Comparison of ENCODE assay signal across 9 cellular contexts in the genomic region with DNA sequence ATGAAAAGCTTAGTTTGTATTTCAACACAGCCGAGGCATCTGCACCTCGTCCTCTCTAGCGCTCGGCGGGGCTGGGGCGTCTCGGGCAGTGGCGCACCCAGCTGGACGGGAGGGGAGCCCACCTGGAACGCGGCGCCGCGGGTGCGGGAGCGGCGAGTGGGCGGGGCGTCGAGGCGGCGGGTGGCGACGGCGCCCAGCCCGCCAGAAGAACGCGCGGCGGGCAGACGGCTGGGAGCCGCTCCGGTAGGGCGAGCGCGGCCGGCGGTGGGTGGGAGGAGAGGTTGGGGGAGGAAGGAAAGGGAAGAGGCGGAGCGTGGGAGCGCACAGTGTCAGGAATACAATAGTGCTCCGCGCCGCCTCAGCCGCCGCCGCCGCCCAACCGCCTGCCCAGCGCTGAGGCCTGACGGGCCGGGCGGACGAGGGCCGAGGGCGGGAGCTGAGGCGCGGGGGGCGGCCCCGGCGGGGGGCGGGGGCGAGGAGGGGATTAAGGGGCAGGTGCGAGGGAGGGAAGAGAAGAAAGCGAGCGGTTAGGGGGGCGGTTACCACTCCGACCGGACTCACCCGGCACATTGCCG. TPM values are rescaled to one million over a fixed set of nuclear protein-coding genes. Genes with fewer than 3 reads are reported as not detected.
DNase-seq lines count a peak whose midpoint lies in the region; ATAC-seq, FAIRE-seq and TF ChIP-seq lines count a peak whose summit lies in the region.
"Had no signal": no experiment of that assay in that cellular context is flagged by ENCODE, and none has a peak within 500 bp of the region (broad histone marks: within the 10 kb centered on the region; RNA-seq: fewer than 3 reads in every experiment).

Gene JADE3, plus strand, starts transcription at position 324 of the 575 bp plus-strand sequence. CDS start 72,474 bp downstream, outside the sequence.

- H3K4me3 ChIP-seq in endothelial cell of umbilical vein (replicated peaks in 1 of 3; ENCODE audit: insufficient read depth in 1 of 3, low read depth in 1 of 3, low read length in 3 of 3), result peak within 1 kb of the TSS; percentile 72 to 79 (median 75)
- peak within 1 kb of the TSS; percentile 78 to 84 for H3K4me3 ChIP-seq in mesenchymal stem cell (ENCODE audit: insufficient read depth in 1 of 2, low read depth in 1 of 2, low read length in 2 of 2)
- H3K4me3 ChIP-seq in stomach, result peak within 1 kb of the TSS; percentile 59 to 83 (median 68)

- H3K4me1 ChIP-seq in endothelial cell of umbilical vein (ENCODE audit: control insufficient read depth, extremely low read depth, insufficient read depth, low read length), result peaks cover 11% of the 10 kb centered on the region
- no peaks in the 10 kb centered on the region for H3K4me1 ChIP-seq in mesenchymal stem cell (ENCODE audit: control insufficient read depth, insufficient read depth, low read depth, low read length)
- peaks cover 0 to 11% (median 10%) of the 10 kb centered on the region in 4 donors for H3K4me1 ChIP-seq in stomach

- peaks cover 26% of the 10 kb centered on the region for H3K79me2 ChIP-seq in endothelial cell of umbilical vein (ENCODE audit: control insufficient read depth, insufficient read depth, low read length)

- H3K9me3 ChIP-seq in endothelial cell of umbilical vein (replicated peaks; ENCODE audit: control insufficient read depth, insufficient read depth, low read length) (no peaks in the 10 kb centered on the region), mesenchymal stem cell (ENCODE audit: control insufficient read depth, low read length) (no peaks in the 10 kb centered on the region), stomach (peaks cover 0 to 6% (median 0%) of the 10 kb centered on the region in 4 donors)

- H3K9ac ChIP-seq in endothelial cell of umbilical vein (replicated peaks; ENCODE audit: extremely low read depth, insufficient read depth, low read length) (peak within 1 kb of the TSS; percentile 75), mesenchymal stem cell (ENCODE audit: low read length) (peak within 1 kb of the TSS; percentile 81)

- H4K20me1 ChIP-seq in endothelial cell of umbilical vein (replicated peaks; ENCODE audit: control insufficient read depth, extremely low read depth, insufficient read depth, low read length), result no peaks in the 10 kb centered on the region

- peak; percentile 71 for DNase-seq in EL
- peak; percentile 42 for DNase-seq in NCI-H345 treated with DMSO at 0.1 percent for 48 hours (lab: John Stamatoyannopoulos, UW; ENCODE audit: unreplicated experiment)
- DNase-seq in activated CD4-positive, alpha-beta T cell treated with anti-CD3 and anti-CD28 coated beads for 48 hours, result peak; percentile 18
- peak; percentile 75 for DNase-seq in endothelial cell of umbilical vein (ENCODE audit: low read depth, low spot score)
- DNase-seq in mesenchymal stem cell, result peak; percentile 75
- peak; percentile 76 for DNase-seq in stomach

- dilution Hi-C loops in endothelial cell of umbilical vein (cut with MboI; ENCODE audit: extremely low pct_ligation_motif_present, low sequenced_read_pairs), result no loop called here

- no peak for FAIRE-seq in endothelial cell of umbilical vein (lab: Jason Lieb, UNC)
- FAIRE-seq: colon had no signal

- H4K91ac ChIP-seq in mesenchymal stem cell (ENCODE audit: low read length), result no peak within 1 kb of the TSS

- peaks cover 5% of the 10 kb centered on the region for H3K79me1 ChIP-seq in mesenchymal stem cell (replicated peaks; ENCODE audit: low read length, poor library complexity, severe bottlenecking)

- no peaks in the 10 kb centered on the region for H3K27me3 ChIP-seq in endothelial cell of umbilical vein (ENCODE audit: control insufficient read depth in 2 of 2, insufficient read depth in 2 of 2, low read length in 2 of 2)
- H3K27me3 ChIP-seq in mesenchymal stem cell (ENCODE audit: control insufficient read depth in 1 of 2, insufficient read depth in 1 of 2, low read length in 2 of 2), result peaks cover 0 to 50% of the 10 kb centered on the region in 2 experiments
- no peaks in the 10 kb centered on the region for H3K27me3 ChIP-seq in stomach

- H3K27ac ChIP-seq in endothelial cell of umbilical vein (ENCODE audit: insufficient read depth, low read depth, low read length), result peak within 1 kb of the TSS; percentile 45
- no peak within 1 kb of the TSS for H3K27ac ChIP-seq in mesenchymal stem cell (ENCODE audit: low read length, poor library complexity, severe bottlenecking)
- H3K27ac ChIP-seq in stomach, result peak within 1 kb of the TSS; percentile 69 to 87 (median 82)

- BruUV-seq in endothelial cell of umbilical vein (replicated peaks; lab: Mats Ljungman, UMichigan), result no TSS peak

- peak within 1 kb of the TSS in 1 of 2 experiments; percentile 63 for H2BK12ac ChIP-seq in mesenchymal stem cell (ENCODE audit: low read length in 2 of 2)

- peak within 1 kb of the TSS in 1 of 2 experiments; percentile 13 for H3K4ac ChIP-seq in mesenchymal stem cell (ENCODE audit: low read depth in 1 of 2, low read length in 2 of 2)

- H3K14ac ChIP-seq in mesenchymal stem cell (ENCODE audit: low read length in 2 of 2), result peak within 1 kb of the TSS in 1 of 2 experiments; percentile 55

- no peak within 1 kb of the TSS for H2AK5ac ChIP-seq in mesenchymal stem cell (ENCODE audit: low read length, severe bottlenecking)

- TF ChIP-seq POLR2A in endothelial cell of umbilical vein (IDR thresholded peaks at IDR 0.05; ENCODE audit: low read depth, low read length) (no peak), stomach (IDR thresholded peaks at IDR 0.05) (no peak)

- no peak within 1 kb of the TSS for H2BK120ac ChIP-seq in mesenchymal stem cell (ENCODE audit: low read depth, low read length)

- H2BK5ac ChIP-seq in mesenchymal stem cell (ENCODE audit: low read depth, low read length, poor library complexity, severe bottlenecking), result no peak within 1 kb of the TSS

- H3K18ac ChIP-seq in mesenchymal stem cell (ENCODE audit: low read depth in 1 of 2, low read length in 2 of 2), result peak within 1 kb of the TSS; percentile 14 to 52

- TF ChIP-seq CTCF in endothelial cell of umbilical vein (IDR thresholded peaks at IDR 0.05; ENCODE audit: extremely low read depth in 1 of 2, insufficient read depth in 1 of 2, low read depth in 1 of 2, low read length in 2 of 2) (no peak), stomach (IDR thresholded peaks at IDR 0.05) (no peak)

- H4K8ac ChIP-seq in mesenchymal stem cell (ENCODE audit: low read length), result no peak within 1 kb of the TSS

- intact Hi-C loops in endothelial cell of umbilical vein (cut with micrococcal nuclease), result loop anchor here (1.0 to 2.0 kb wide), 2 partner anchors 8 to 153 kb away; partner anchors contain the start of gene SLC9A7
- intact Hi-C loops in stomach (cut with DNase I; ENCODE audit: low total_unique reads), result no loop called here

- H3K4me2 ChIP-seq in endothelial cell of umbilical vein (ENCODE audit: insufficient read depth, low read length) (peak within 1 kb of the TSS; percentile 76), mesenchymal stem cell (ENCODE audit: low read length, poor library complexity, severe bottlenecking) (peak within 1 kb of the TSS; percentile 78)

- WGBS in mesenchymal stem cell, result 0% methylated on average over 15 of the region's 71 CpGs
- WGBS in stomach, 5 donors, result 0 to 60% (median 1%) methylated on average over 16 to 64 of the region's 71 CpGs

- H3K9me1 ChIP-seq in endothelial cell of umbilical vein (replicated peaks; ENCODE audit: control insufficient read depth, extremely low read depth, insufficient read depth, low read length), result no peaks in the 10 kb centered on the region

- ATAC-seq in HG02938 (IDR thresholded peaks at IDR 0.05; ENCODE audit: unreplicated experiment) (peak; percentile 38), GM18858 (IDR thresholded peaks at IDR 0.05; ENCODE audit: unreplicated experiment) (no peak)

- CTCF ChIA-PET in endothelial cell of umbilical vein (lab: Charles Lee), result interaction anchor here (1.1 to 3.6 kb wide), 7 partner anchors 8 to 116 kb away, joined by 3 to 17 read pairs (median 4); no protein-coding TSS in a partner anchor

- TF ChIP-seq EP300 in stomach (IDR thresholded peaks at IDR 0.05), result no peak

- POLR2A ChIA-PET in endothelial cell of umbilical vein (lab: Charles Lee), result no interaction called here

- peak within 1 kb of the TSS in 1 of 2 experiments; percentile 80 for H3K23ac ChIP-seq in mesenchymal stem cell (ENCODE audit: low read length in 2 of 2)

- H2BK15ac ChIP-seq in mesenchymal stem cell (ENCODE audit: low read depth, poor library complexity, severe bottlenecking), result no peak within 1 kb of the TSS

- H3K36me3 ChIP-seq in endothelial cell of umbilical vein (ENCODE audit: control insufficient read depth in 2 of 2, extremely low read depth in 1 of 2, insufficient read depth in 2 of 2, low read length in 2 of 2), result no peaks in the 10 kb centered on the region
- no peaks in the 10 kb centered on the region for H3K36me3 ChIP-seq in mesenchymal stem cell (ENCODE audit: control insufficient read depth in 1 of 2, insufficient read depth in 2 of 2, low read depth in 1 of 2, low read length in 2 of 2)
- no peaks in the 10 kb centered on the region for H3K36me3 ChIP-seq in stomach

- peak within 1 kb of the TSS; percentile 79 for H2AFZ ChIP-seq in endothelial cell of umbilical vein (ENCODE audit: low read depth, low read length)
- peak within 1 kb of the TSS; percentile 86 for H2AFZ ChIP-seq in mesenchymal stem cell (ENCODE audit: low read depth, low read length)

TF ChIP-seq in endothelial cell of umbilical vein, 7 proteins besides CTCF, POLR2A, EP300 and RAD21 (continues in another document):
- TF ChIP-seq MAX (IDR thresholded peaks at IDR 0.05; ENCODE audit: insufficient read depth, insufficient read length) (no peak), POLR2AphosphoS5 (IDR thresholded peaks at IDR 0.05; ENCODE audit: insufficient read depth, low read depth, low read length) (no peak), FOS (IDR thresholded peaks at IDR 0.05; ENCODE audit: borderline replicate concordance, insufficient read depth, low read length) (no peak), MYC (IDR thresholded peaks at IDR 0.05; ENCODE audit: low read depth, low read length) (no peak), EZH2 (IDR thresholded peaks at IDR 0.05; ENCODE audit: borderline replicate concordance, low read depth, low read length, severe bottlenecking) (no peak)

RNA-seq across cellular contexts. Expression of gene JADE3, which starts in this region (rescaled TPM):
- total RNA-seq in endothelial cell of umbilical vein, result 16.3 and 18.4 TPM in 2 replicates
- polyA plus RNA-seq in endothelial cell of umbilical vein, result 3.7 and 4.9 TPM in 2 replicates
- 6.2 and 6.7 TPM in 2 replicates for polyA plus RNA-seq in endothelial cell of umbilical vein (2011; cell fraction: cytosol; rRNA removed)
- 11.2 and 13.7 TPM in 2 replicates for polyA plus RNA-seq in endothelial cell of umbilical vein (2011; cell fraction: nucleus; rRNA removed)
- polyA plus RNA-seq in endothelial cell of umbilical vein (2012), result 9.3 and 11.1 TPM in 2 replicates
- 9.8 and 24.7 TPM in 2 replicates for polyA minus RNA-seq in endothelial cell of umbilical vein
- 13.1 TPM for polyA minus RNA-seq in endothelial cell of umbilical vein (2011; cell fraction: cytosol; rRNA and poly(A)+ RNA removed)
- polyA minus RNA-seq in endothelial cell of umbilical vein (2011; cell fraction: nucleus; rRNA and poly(A)+ RNA removed), result 8.4 and 17.6 TPM in 2 replicates
- polyA plus RNA-seq in mesenchymal stem cell (2013, experiment 1 of 2), result 4.1 TPM
- 4.2 TPM for polyA plus RNA-seq in mesenchymal stem cell (2013, experiment 2 of 2)
- total RNA-seq in stomach, result 1 to 10 TPM in 4 of 5 donors, under 1 TPM in 1; 0.58 to 9.0 (median 7.2) TPM
- polyA plus RNA-seq in stomach, result 1 to 10 TPM; 2.3 to 6.1 (median 3.0) TPM

Comparison
In these comparisons a context has a peak if more than half of its experiments do, and no peak if none do; other contexts are left out.
1. DNase-seq: peak in every context shown above with its lines; median percentile 76 in stomach; 75 in endothelial cell of umbilical vein; 75 in mesenchymal stem cell; 71 in EL; 42 in NCI-H345 treated with DMSO at 0.1 percent for 48 hours; 18 in activated CD4-positive, alpha-beta T cell treated with anti-CD3 and anti-CD28 coated beads for 48 hours.